Comparison of ENCODE assay signal across 9 cellular contexts in genomic region chr2:110770696-110771425, GRCh38. TPM values are rescaled to one million over a fixed set of nuclear protein-coding genes. Genes with fewer than 3 reads are reported as not detected.
DNase-seq lines count a peak whose midpoint lies in the region; ATAC-seq and TF ChIP-seq lines count a peak whose summit lies in the region.
"Had no signal": no experiment of that assay in that cellular context is flagged by ENCODE, and none has a peak within 500 bp of the region (broad histone marks: within the 10 kb centered on the region; RNA-seq: fewer than 3 reads in every experiment).

No MANE protein-coding gene starts in this region.

- peaks cover 26 to 36% of the 10 kb centered on the region in 2 donors for H3K27me3 Mint-ChIP-seq in CD8-positive, alpha-beta memory T cell
- peaks cover 1% of the 10 kb centered on the region for H3K27me3 Mint-ChIP-seq in CD4-positive, alpha-beta T cell

- H3K27ac ChIP-seq in liver (ENCODE audit: low read depth in 1 of 2, low read length in 2 of 2) (no peak overlapping the region), right lobe of liver (no peak overlapping the region), SJCRH30 (no peak overlapping the region)
- no peak overlapping the region for H3K27ac ChIP-seq in CD8-positive, alpha-beta memory T cell (ENCODE audit: low read depth, low read length)
- no peak overlapping the region for H3K27ac ChIP-seq in CD4-positive, alpha-beta T cell (ENCODE audit: low read depth, low read length)

- TF ChIP-seq CTCF in liver (IDR thresholded peaks at IDR 0.05; ENCODE audit: low read depth, low read length, missing input control) (no peak), right lobe of liver (IDR thresholded peaks at IDR 0.05) (no peak)
- no peak for TF ChIP-seq CTCF in CD4-positive, alpha-beta T cell (IDR thresholded peaks at IDR 0.05)

- DNase-seq in right lobe of liver: no peak
- DNase-seq in SJCRH30: peak; percentile 51 to 75
- DNase-seq in left ventricle myocardium superior: peak; percentile 55
- DNase-seq in central memory CD4-positive, alpha-beta T cell: no peak
- DNase-seq in CD8-positive, alpha-beta memory T cell: no peak
- no peak for DNase-seq in CD4-positive, alpha-beta T cell
- DNase-seq: activated effector memory CD4-positive, alpha-beta T cell treated with anti-CD3 and anti-CD28 coated beads, Interleukin-2, amount 50 U/mL, for 16 hours had no signal

- H3K4me3 ChIP-seq in liver (ENCODE audit: low read depth in 1 of 3, low read length in 3 of 3) (no peak overlapping the region), right lobe of liver (no peak overlapping the region), SJCRH30 (no peak overlapping the region)
- H3K4me3 ChIP-seq in CD8-positive, alpha-beta memory T cell (ENCODE audit: low read length): no peak overlapping the region

- H3K27me3 ChIP-seq in liver (ENCODE audit: control insufficient read depth in 4 of 4, insufficient read depth in 4 of 4, low read length in 3 of 4): no peaks in the 10 kb centered on the region
- H3K27me3 ChIP-seq in right lobe of liver: no peaks in the 10 kb centered on the region
- no peaks in the 10 kb centered on the region for H3K27me3 ChIP-seq in SJCRH30
- H3K27me3 ChIP-seq in CD8-positive, alpha-beta memory T cell (ENCODE audit: insufficient read depth, low read length, poor library complexity, severe bottlenecking): no peaks in the 10 kb centered on the region
- peaks cover 4% of the 10 kb centered on the region for H3K27me3 ChIP-seq in CD4-positive, alpha-beta T cell (ENCODE audit: control insufficient read depth, insufficient read depth, low read length)

- H3K27ac Mint-ChIP-seq in CD8-positive, alpha-beta memory T cell: peak overlapping the region in 1 of 8 donors; percentile 38
- no peak overlapping the region for H3K27ac Mint-ChIP-seq in CD4-positive, alpha-beta T cell

- TF ChIP-seq POLR2A in right lobe of liver (IDR thresholded peaks at IDR 0.05): no peak

- no peaks in the 10 kb centered on the region for H3K4me1 Mint-ChIP-seq in CD8-positive, alpha-beta memory T cell
- H3K4me1 Mint-ChIP-seq in CD4-positive, alpha-beta T cell (ENCODE audit: low read depth): no peaks in the 10 kb centered on the region

- no peaks in the 10 kb centered on the region for H3K9me3 ChIP-seq in liver (ENCODE audit: control insufficient read depth in 4 of 4, low read length in 3 of 4)
- H3K9me3 ChIP-seq in right lobe of liver: no peaks in the 10 kb centered on the region
- H3K9me3 ChIP-seq in SJCRH30 (replicated peaks): 0 out of 2 replicates have a peak, but pooled peaks cover under 1% of the 10 kb centered on the region
- no peaks in the 10 kb centered on the region for H3K9me3 ChIP-seq in CD8-positive, alpha-beta memory T cell (ENCODE audit: low read length)
- H3K9me3 ChIP-seq in CD4-positive, alpha-beta T cell (ENCODE audit: control insufficient read depth, low read length): no peaks in the 10 kb centered on the region

- POLR2A ChIA-PET in CD8-positive, alpha-beta memory T cell (lab: Charles Lee): no interaction called here
- POLR2A ChIA-PET in CD4-positive, alpha-beta T cell (lab: Charles Lee): no interaction called here

- H3K4me1 ChIP-seq in liver (ENCODE audit: control insufficient read depth in 4 of 4, insufficient read depth in 4 of 4, low read length in 3 of 4): peaks cover 2 to 13% (median 7%) of the 10 kb centered on the region in 4 donors
- peaks cover 0 to 9% (median 0%) of the 10 kb centered on the region in 4 donors for H3K4me1 ChIP-seq in right lobe of liver
- H3K4me1 ChIP-seq in SJCRH30: 0 out of 2 replicates have a peak, but pooled peaks cover 7% of the 10 kb centered on the region
- no peaks in the 10 kb centered on the region for H3K4me1 ChIP-seq in CD8-positive, alpha-beta memory T cell (ENCODE audit: insufficient read depth, low read length)

- CTCF ChIA-PET in CD8-positive, alpha-beta memory T cell (lab: Charles Lee): no interaction called here
- CTCF ChIA-PET in CD4-positive, alpha-beta T cell (lab: Charles Lee): no interaction called here

- peaks cover 0 to 7% (median 0%) of the 10 kb centered on the region in 3 donors for H3K36me3 Mint-ChIP-seq in CD8-positive, alpha-beta memory T cell
- H3K36me3 Mint-ChIP-seq in CD4-positive, alpha-beta T cell (ENCODE audit: low read depth): no peaks in the 10 kb centered on the region

- no peak overlapping the region for H3K9ac ChIP-seq in liver (ENCODE audit: low read depth in 1 of 2, low read length in 2 of 2)

- no peak for TF ChIP-seq RAD21 in liver (IDR thresholded peaks at IDR 0.05)

- no peak for ATAC-seq in right lobe of liver
- peak; percentile 28 for ATAC-seq in left ventricle myocardium superior
- ATAC-seq in HG02970 (IDR thresholded peaks at IDR 0.05; ENCODE audit: low FRiP score, unreplicated experiment): no peak
- no peak for ATAC-seq in CD4-positive, alpha-beta T cell (ENCODE audit: poor library complexity)

- H3K4me3 Mint-ChIP-seq in CD8-positive, alpha-beta memory T cell: no peak overlapping the region
- no peak overlapping the region for H3K4me3 Mint-ChIP-seq in CD4-positive, alpha-beta T cell

- 74% methylated on average over 15 of the region's 15 CpGs for WGBS in liver
- 57% methylated on average over 4 of the region's 15 CpGs for WGBS in right lobe of liver (ENCODE audit: insufficient coverage, low coverage, low lambda C conversion rate, missing lambda C conversion rate)

- intact Hi-C loops in right lobe of liver (cut with DNase I): no loop called here
- intact Hi-C loops in left ventricle myocardium superior (cut with micrococcal nuclease): no loop called here
- intact Hi-C loops in CD4-positive, alpha-beta T cell (cut with DNase I, micrococcal nuclease): no loop called here

- H3K9me3 Mint-ChIP-seq in CD8-positive, alpha-beta memory T cell: peaks cover 0 to 5% (median 0%) of the 10 kb centered on the region in 5 donors
- peaks cover 2% of the 10 kb centered on the region for H3K9me3 Mint-ChIP-seq in CD4-positive, alpha-beta T cell

- H3K36me3 ChIP-seq in liver (ENCODE audit: control insufficient read depth in 4 of 4, insufficient read depth in 3 of 4, low read depth in 1 of 4, low read length in 3 of 4): no peaks in the 10 kb centered on the region
- H3K36me3 ChIP-seq in right lobe of liver: no peaks in the 10 kb centered on the region
- no peaks in the 10 kb centered on the region for H3K36me3 ChIP-seq in SJCRH30
- no peaks in the 10 kb centered on the region for H3K36me3 ChIP-seq in CD8-positive, alpha-beta memory T cell (ENCODE audit: insufficient read depth, low read length)

TF ChIP-seq in liver, 16 proteins besides CTCF, POLR2A, EP300 and RAD21:
- TF ChIP-seq JUND (IDR thresholded peaks at IDR 0.05): no peak
- peak; percentile 62 for TF ChIP-seq REST (IDR thresholded peaks at IDR 0.05)
- no peak for TF ChIP-seq RXRA (IDR thresholded peaks at IDR 0.05)
- no peak for TF ChIP-seq MAX (IDR thresholded peaks at IDR 0.05)
- TF ChIP-seq SP1 (IDR thresholded peaks at IDR 0.05): no peak

RNA-seq across cellular contexts. Expression of gene ACOXL, which starts 38.5 kb away (rescaled TPM):
- total RNA-seq in liver: not detected
- polyA plus RNA-seq in liver: under 1 TPM in 1 of 2 donors, not detected in 1; 0.07 TPM
- not detected for total RNA-seq in right lobe of liver
- total RNA-seq in SJCRH30 (2014; rRNA removed; shearing (Covaris generic)): not detected in 2 replicates
- total RNA-seq in left ventricle myocardium superior: 0.10 TPM
- total RNA-seq in CD8-positive, alpha-beta memory T cell: under 1 TPM in 1 of 2 experiments, not detected in 1; 0.27 TPM
- polyA plus RNA-seq in CD8-positive, alpha-beta memory T cell: not detected
- total RNA-seq in CD4-positive, alpha-beta T cell: not detected

Comparison
In these comparisons a context has a peak if more than half of its experiments do, and no peak if none do; other contexts are left out.
1. DNase-seq: peak in SJCRH30 (2 of 2) and left ventricle myocardium superior (single experiment); none in right lobe of liver (0 of 3), central memory CD4-positive, alpha-beta T cell (single experiment), CD8-positive, alpha-beta memory T cell (0 of 5) and CD4-positive, alpha-beta T cell (0 of 10).